ENCODE assay signal across 24 cellular contexts in the genomic region with DNA sequence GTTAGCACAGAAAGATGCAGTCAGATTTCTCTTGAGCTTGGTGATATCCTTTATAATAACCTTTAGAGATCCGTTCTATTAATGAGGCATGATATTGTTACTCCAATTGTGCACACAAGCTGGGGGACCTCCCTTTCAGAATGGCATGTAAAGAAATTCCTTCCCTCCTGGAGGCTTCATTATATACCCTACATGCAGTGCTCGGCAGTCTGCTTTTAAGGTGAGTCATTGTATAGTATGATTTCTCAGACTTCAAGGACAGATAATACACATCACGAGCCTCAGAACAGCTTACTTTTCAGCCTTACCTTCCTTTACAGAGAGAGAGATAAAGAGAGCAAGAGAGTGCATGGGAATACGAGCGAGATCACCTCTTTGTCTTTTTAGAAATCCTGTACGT.
A peak's percentile ranks its signal among the peaks of the same experiment; 100 is the strongest.
DNase-seq lines count a peak whose midpoint lies in the region; ATAC-seq and TF ChIP-seq lines count a peak whose summit lies in the region.
"Had no signal": no experiment of that assay in that cellular context is flagged by ENCODE, and none has a peak within 500 bp of the region (broad histone marks: within the 10 kb centered on the region; RNA-seq: fewer than 3 reads in every experiment).

No MANE protein-coding gene starts in this region.

- POLR2A ChIA-PET in A673 (lab: Charles Lee; ENCODE audit: low non-redundant PET), result interaction anchor here (0.6 kb wide), 1 partner anchor 39 kb away, joined by 3 read pairs; no protein-coding TSS in a partner anchor

- in situ Hi-C loops in brain microvascular endothelial cell (cut with HindIII; ENCODE audit: low pct_ligation_motif_present, low sequenced_read_pairs), result no loop called here

- CTCF ChIA-PET in A673 (lab: Charles Lee), result no interaction called here

- H2BK5ac ChIP-seq in mesendoderm (ENCODE audit: low read length), result no peak overlapping the region

- H3K9ac ChIP-seq in HUES64 (ENCODE audit: low read depth, low read length) (no peak overlapping the region), mesendoderm (ENCODE audit: low read length) (no peak overlapping the region)

- H3K56ac ChIP-seq in mesendoderm (ENCODE audit: low read length), result no peak overlapping the region

- DNase-seq in A673 (ENCODE audit: low spot score) (peak; percentile 9), brain microvascular endothelial cell (peak; percentile 18), mesendoderm (peak; percentile 62), mucosa of gallbladder (ENCODE audit: low spot score) (no peak), NCI-H187 (lab: John Stamatoyannopoulos, UW) (no peak)
- DNase-seq: 8988T; C1 segment of cervical spinal cord; CD4-positive, alpha-beta memory T cell; COR-L47; EL; GDM1; KBM-7; MG63; NCI-H1105 treated with DMSO at 0.1 percent for 48 hours; NCI-H146; NCI-H2029 treated with DMSO at 0.1 percent for 48 hours; NCI-H526 treated with DMSO at 0.1 percent for 48 hours; SHP77 had no signal

- no peaks in the 10 kb centered on the region for H3K79me2 ChIP-seq in mesendoderm (ENCODE audit: control insufficient read depth, insufficient read depth, low read length)

- H4K5ac ChIP-seq in mesendoderm (ENCODE audit: low read length), result no peak overlapping the region

- no peak overlapping the region for H4K8ac ChIP-seq in mesendoderm (ENCODE audit: low read depth, low read length)

- no TSS peak for BruUV-seq in A673 (replicated peaks; lab: Mats Ljungman, UMichigan)

- H3K4me3 ChIP-seq in A673 (ENCODE audit: low read depth, low read length, poor library complexity, severe bottlenecking) (no peak overlapping the region), HUES64 (ENCODE audit: low read length) (no peak overlapping the region), brain microvascular endothelial cell (ENCODE audit: low read depth, low read length) (no peak overlapping the region), mesendoderm (ENCODE audit: low read length) (no peak overlapping the region)
- H3K4me3 ChIP-seq: GM12878, MG63 had no signal

- H3K36me3 ChIP-seq in A673 (ENCODE audit: insufficient read depth, low read length, poor library complexity, severe bottlenecking), result no peaks in the 10 kb centered on the region
- H3K36me3 ChIP-seq in HUES64 (ENCODE audit: insufficient read depth, low read length), result no peaks in the 10 kb centered on the region
- H3K36me3 ChIP-seq in brain microvascular endothelial cell (replicated peaks), result no peaks in the 10 kb centered on the region
- H3K36me3 ChIP-seq in mesendoderm (ENCODE audit: control insufficient read depth, insufficient read depth, low read length), result no peaks in the 10 kb centered on the region
- H3K36me3 ChIP-seq: MG63 had no signal

- no peak overlapping the region for H3K4me2 ChIP-seq in mesendoderm (ENCODE audit: low read length)

- H3K4me1 ChIP-seq in A673 (ENCODE audit: insufficient read depth, low read length, poor library complexity, severe bottlenecking), result peaks cover 28% of the 10 kb centered on the region
- H3K4me1 ChIP-seq in HUES64 (ENCODE audit: insufficient read depth, low read length), result peaks cover 29% of the 10 kb centered on the region
- H3K4me1 ChIP-seq in mesendoderm (ENCODE audit: control insufficient read depth, low read depth, low read length), result no peaks in the 10 kb centered on the region

- H3K27ac ChIP-seq in A673 (ENCODE audit: low read depth, low read length, poor library complexity, severe bottlenecking) (no peak overlapping the region), HUES64 (ENCODE audit: low read depth, low read length) (peak overlapping the region; percentile 61), brain microvascular endothelial cell (no peak overlapping the region), mesendoderm (ENCODE audit: low read depth, low read length) (no peak overlapping the region)
- H3K27ac ChIP-seq: RWPE1 had no signal

- no peak for TF ChIP-seq CTCF in A673 (conservative IDR thresholded peaks at IDR 0.05; ENCODE audit: low read depth, low read length)
- TF ChIP-seq CTCF in brain microvascular endothelial cell (IDR thresholded peaks at IDR 0.05; ENCODE audit: low read depth, low read length, missing control alignments), result no peak

- no peak overlapping the region for H2BK15ac ChIP-seq in mesendoderm (replicated peaks; ENCODE audit: low read depth)

- no peak overlapping the region for H2BK120ac ChIP-seq in mesendoderm (ENCODE audit: low read depth, low read length)

- no peak for ATAC-seq in GM18502 (IDR thresholded peaks at IDR 0.05; ENCODE audit: poor library complexity, unreplicated experiment)
- no peak for ATAC-seq in HG03280 (IDR thresholded peaks at IDR 0.05; ENCODE audit: unreplicated experiment)
- ATAC-seq: GM12878, Panc1 had no signal

- H3K79me1 ChIP-seq in mesendoderm (ENCODE audit: low read length), result no peaks in the 10 kb centered on the region

- H3K9me3 ChIP-seq in A673 (ENCODE audit: low read depth, low read length, poor library complexity, severe bottlenecking) (no peaks in the 10 kb centered on the region), HUES64 (ENCODE audit: insufficient read depth, low read depth, low read length) (peaks cover 8% of the 10 kb centered on the region)
- H3K9me3 ChIP-seq: MG63 had no signal

- H3K4ac ChIP-seq in mesendoderm (ENCODE audit: low read depth, low read length), result no peak overlapping the region

- no peaks in the 10 kb centered on the region for H3K27me3 ChIP-seq in A673 (replicated peaks; ENCODE audit: insufficient read depth, low read depth, low read length, poor library complexity)
- H3K27me3 ChIP-seq in HUES64 (ENCODE audit: insufficient read depth, low read length), result no peaks in the 10 kb centered on the region
- no peaks in the 10 kb centered on the region for H3K27me3 ChIP-seq in brain microvascular endothelial cell (replicated peaks)
- H3K27me3 ChIP-seq in mesendoderm (ENCODE audit: insufficient read depth, low read length, poor library complexity), result no peaks in the 10 kb centered on the region
- H3K27me3 ChIP-seq: MG63 had no signal

- WGBS in HUES64, result 88% methylated on average over 3 of the region's 6 CpGs
- no CpG with 5 or more reads among the region's 6 CpGs for WGBS in mesendoderm (ENCODE audit: extremely low coverage, insufficient coverage, low lambda C conversion rate)

- H2AK5ac ChIP-seq in mesendoderm (ENCODE audit: low read length), result no peak overlapping the region

- no peak overlapping the region for H3K18ac ChIP-seq in mesendoderm (ENCODE audit: low read length)

- no peak overlapping the region for H3K23ac ChIP-seq in mesendoderm (ENCODE audit: low read length)

- intact Hi-C loops in A673 (cut with micrococcal nuclease; ENCODE audit: unreplicated experiment), result no loop called here

Comparison
In these comparisons a context has a peak if more than half of its experiments do, and no peak if none do; other contexts are left out.
1. DNase-seq: peak in A673 (single experiment), brain microvascular endothelial cell (single experiment) and mesendoderm (single experiment); none in mucosa of gallbladder (single experiment) and NCI-H187 (0 of 2).